Comparison of ENCODE assay signal across 8 cellular contexts in the genomic region with DNA sequence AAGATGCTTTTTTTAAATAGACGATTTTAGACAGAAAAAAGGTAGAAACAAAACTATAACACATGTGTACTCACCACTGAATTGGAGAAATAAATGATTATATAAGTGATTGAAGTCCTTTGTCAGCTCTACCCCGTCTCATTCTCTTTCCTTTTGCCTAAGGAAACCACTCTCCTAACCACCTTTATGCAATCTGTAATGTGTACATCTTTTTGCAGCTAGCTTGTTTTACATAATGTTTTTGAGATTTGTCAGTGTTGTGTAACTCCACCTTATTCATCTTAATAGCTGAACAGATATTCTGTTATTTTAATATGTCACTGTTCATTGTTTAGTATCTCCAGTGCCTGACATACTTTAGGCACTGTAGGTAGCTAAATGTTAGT. TPM values are rescaled to one million over a fixed set of nuclear protein-coding genes. Genes with fewer than 3 reads are reported as not detected.
DNase-seq lines count a peak whose midpoint lies in the region; ATAC-seq, FAIRE-seq and TF ChIP-seq lines count a peak whose summit lies in the region.

No MANE protein-coding gene starts in this region.

- peak overlapping the region; percentile 76 for H3K9ac ChIP-seq in muscle layer of colon (ENCODE audit: low read length)

- TF ChIP-seq CTCF in AG09309 (IDR thresholded peaks at IDR 0.05; ENCODE audit: control insufficient read depth, insufficient read depth, low read depth, low read length, missing control alignments) = no peak

- peak overlapping the region; percentile 90 for H3K27ac ChIP-seq in muscle layer of colon (ENCODE audit: low read depth, low read length)

- peak overlapping the region; percentile 95 for H3K4me3 Mint-ChIP-seq in central memory CD8-positive, alpha-beta T cell

- H3K27ac Mint-ChIP-seq in central memory CD8-positive, alpha-beta T cell (ENCODE audit: low read depth) = peak overlapping the region; percentile 99

- no peaks in the 10 kb centered on the region for H3K27me3 ChIP-seq in MG63
- H3K27me3 ChIP-seq in muscle layer of colon (ENCODE audit: control insufficient read depth in 1 of 2, insufficient read depth in 2 of 2, low read length in 2 of 2) = no peaks in the 10 kb centered on the region

- peaks cover 7% of the 10 kb centered on the region for H3K4me1 ChIP-seq in muscle layer of colon (ENCODE audit: insufficient read depth, low read length)

- no peak for FAIRE-seq in GM12891 (lab: Jason Lieb, UNC)

- TF ChIP-seq POLR2A in GM12891 (IDR thresholded peaks at IDR 0.05; ENCODE audit: low read depth, low read length) = no peak

- H3K27me3 Mint-ChIP-seq in central memory CD8-positive, alpha-beta T cell = no peaks in the 10 kb centered on the region

- H3K9me3 ChIP-seq in MG63 (no peaks in the 10 kb centered on the region), muscle layer of colon (ENCODE audit: low read length) (no peaks in the 10 kb centered on the region)

- DNase-seq in AG09309 (ENCODE audit: low read depth) (no peak), MG63 (no peak), GM12891 (ENCODE audit: insufficient read length, low spot score) (no peak), anterior cingulate cortex (lab: John Stamatoyannopoulos, UW) (no peak)
- DNase-seq in central memory CD8-positive, alpha-beta T cell (ENCODE audit: low spot score in 2 of 2) = no peak

- H3K36me3 Mint-ChIP-seq in central memory CD8-positive, alpha-beta T cell (ENCODE audit: insufficient read depth) = peaks cover 27% of the 10 kb centered on the region

- no peaks in the 10 kb centered on the region for H3K9me3 Mint-ChIP-seq in central memory CD8-positive, alpha-beta T cell

- ATAC-seq in central memory CD8-positive, alpha-beta T cell (replicated peaks; ENCODE audit: extremely low read depth, poor library complexity, severe bottlenecking) = no peak
- ATAC-seq in HG03139 (IDR thresholded peaks at IDR 0.05; ENCODE audit: unreplicated experiment) (no peak), GM21825 (IDR thresholded peaks at IDR 0.05; ENCODE audit: unreplicated experiment) (no peak)

- H3K4me3 ChIP-seq in AG09309 (ENCODE audit: control insufficient read depth, low read depth, low read length) (peak overlapping the region; percentile 86), MG63 (peak overlapping the region; percentile 84), muscle layer of colon (ENCODE audit: low read depth in 1 of 2, low read length in 2 of 2) (peak overlapping the region; percentile 75 to 98)

- peaks cover 42% of the 10 kb centered on the region for H3K4me1 Mint-ChIP-seq in central memory CD8-positive, alpha-beta T cell

- H3K36me3 ChIP-seq in MG63 (peaks cover 37% of the 10 kb centered on the region), muscle layer of colon (ENCODE audit: insufficient read depth, low read length) (peaks cover 12% of the 10 kb centered on the region)

TF ChIP-seq in GM12891, 5 proteins besides CTCF, POLR2A, EP300 and RAD21:
- TF ChIP-seq SPI1 (IDR thresholded peaks at IDR 0.05; ENCODE audit: low read depth, low read length) (no peak), POU2F2 (IDR thresholded peaks at IDR 0.05; ENCODE audit: low read depth, low read length) (no peak), PAX5 (IDR thresholded peaks at IDR 0.05; ENCODE audit: insufficient read depth, low read length, severe bottlenecking) (no peak), POLR2AphosphoS5 (IDR thresholded peaks at IDR 0.05; ENCODE audit: low read depth, low read length) (no peak), TAF1 (IDR thresholded peaks at IDR 0.05; ENCODE audit: low read depth, low read length) (no peak)

RNA-seq across cellular contexts. Expression of gene FAM200B, which starts 0.7 kb away (rescaled TPM):
- 10.2 and 22.6 TPM in 2 replicates for total RNA-seq in MG63 (2014; rRNA removed; shearing (Covaris generic); ENCODE audit: low replicate concordance)
- 19.7 TPM for polyA plus RNA-seq in GM12891 (2012; ENCODE audit: low read depth, missing spikeins)

RNA-seq across cellular contexts. Expression of gene BST1, which starts 20.5 kb away (rescaled TPM):
- total RNA-seq in MG63 (2014; rRNA removed; shearing (Covaris generic); ENCODE audit: low replicate concordance) = 2.0 and 3.3 TPM in 2 replicates
- not detected for polyA plus RNA-seq in GM12891 (2012; ENCODE audit: low read depth, missing spikeins)

RNA-seq across cellular contexts. Expression of gene FBXL5, which starts 27.2 kb away (rescaled TPM):
- 26.2 and 35.0 TPM in 2 replicates for total RNA-seq in MG63 (2014; rRNA removed; shearing (Covaris generic); ENCODE audit: low replicate concordance)
- 18.7 TPM for polyA plus RNA-seq in GM12891 (2012; ENCODE audit: low read depth, missing spikeins)
